Comparison of ENCODE assay signal across 17 cellular contexts in the genomic region with DNA sequence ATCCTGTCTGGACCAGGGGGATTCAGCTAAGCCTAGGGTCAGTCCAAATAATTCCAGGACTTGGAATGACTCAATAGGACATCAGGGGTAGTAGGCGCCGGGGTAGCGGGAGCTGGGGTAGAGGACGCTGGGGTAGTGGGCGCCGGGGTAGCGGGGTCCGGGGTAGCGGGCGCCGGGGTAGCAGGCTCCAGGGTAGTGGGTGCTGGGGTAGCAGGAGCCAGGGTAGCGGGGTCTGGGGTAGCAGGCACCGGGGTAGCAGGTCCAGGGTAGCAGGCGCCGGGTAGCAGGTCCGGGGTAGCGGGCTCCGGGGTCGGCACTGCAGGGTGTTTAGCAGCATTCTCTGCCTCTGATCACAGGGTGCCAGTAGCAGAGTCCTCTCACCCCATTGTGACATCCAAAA.
"Had no signal": no experiment of that assay in that cellular context is flagged by ENCODE, and none has a peak within 500 bp of the region (broad histone marks: within the 10 kb centered on the region; RNA-seq: fewer than 3 reads in every experiment).

No MANE protein-coding gene starts in this region.

- H3K36me3 ChIP-seq: esophagus muscularis mucosa, gastrocnemius medialis, pancreas, tibial artery, upper lobe of left lung, vagina had no signal

- ATAC-seq: gastrocnemius medialis; left lobe of liver; naive thymus-derived CD4-positive, alpha-beta T cell; pancreas had no signal

- H3K4me1 ChIP-seq: gastrocnemius medialis, pancreas, tibial artery, vagina had no signal

- H3K4me1 Mint-ChIP-seq: neural crest cell had no signal

- H3K27me3 ChIP-seq: esophagus muscularis mucosa, gastrocnemius medialis, pancreas, tibial artery, upper lobe of left lung, vagina had no signal

- FAIRE-seq: pancreas, small intestine had no signal

- H3K27ac Mint-ChIP-seq: dendritic cell treated with granulocyte-macrophage colony-stimulating factor and Interleukin-4, amounts not matched to agents 40 ng/mL and 50 ng/mL, for 4 days; naive thymus-derived CD4-positive, alpha-beta T cell; progenitor cell of endocrine pancreas had no signal

- H3K27ac ChIP-seq: esophagus muscularis mucosa, gastrocnemius medialis, pancreas, tibial artery, vagina had no signal

- H3K9me3 ChIP-seq: esophagus muscularis mucosa, gastrocnemius medialis, pancreas, tibial artery, upper lobe of left lung, vagina had no signal

- H3K4me3 ChIP-seq: esophagus muscularis mucosa, gastrocnemius medialis, lung, pancreas, tibial artery, upper lobe of left lung, vagina had no signal

- H3K4me3 Mint-ChIP-seq: dendritic cell treated with granulocyte-macrophage colony-stimulating factor and Interleukin-4, amounts not matched to agents 40 ng/mL and 50 ng/mL, for 4 days; naive thymus-derived CD4-positive, alpha-beta T cell; neural crest cell had no signal

- H3K9me3 Mint-ChIP-seq: dendritic cell treated with granulocyte-macrophage colony-stimulating factor and Interleukin-4, amounts not matched to agents 40 ng/mL and 50 ng/mL, for 4 days had no signal

- H3K36me3 Mint-ChIP-seq: naive thymus-derived CD4-positive, alpha-beta T cell had no signal

- DNase-seq: gastrocnemius medialis; islet precursor cell; naive thymus-derived CD4-positive, alpha-beta T cell; nucleus accumbens; pancreas; small intestine; stimulated activated CD4-positive, alpha-beta T cell treated with anti-CD3 and anti-CD28 coated beads, Interleukin-12 subunit alpha, Interleukin-12 subunit beta, amount 100 ng/mL, for 4 hours; stimulated activated naive CD4-positive, alpha-beta T cell treated with Interleukin-2 at 50 U/mL for 16 hours; tibial artery had no signal
